Comparison of ENCODE assay signal across 1 cellular context in the genomic region with DNA sequence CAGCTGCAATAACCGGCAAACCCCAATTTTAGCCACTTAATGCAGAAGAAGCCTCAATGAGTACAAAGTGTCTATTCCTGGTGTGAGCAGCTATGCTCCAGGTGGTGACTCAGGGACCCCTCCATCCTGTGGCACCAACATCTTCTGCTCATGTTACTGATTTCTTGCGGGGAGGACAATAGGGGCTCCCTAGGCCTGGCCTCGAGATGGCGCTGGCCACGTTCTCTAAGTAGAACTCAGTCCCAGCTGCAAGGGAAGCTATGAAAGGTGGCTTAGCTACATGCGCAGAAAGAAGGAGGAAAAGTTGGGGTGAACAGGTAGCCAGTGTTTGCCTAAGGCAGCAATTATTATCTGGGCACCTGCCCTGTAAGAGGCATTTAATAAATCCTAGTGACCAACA.
TF ChIP-seq lines count a peak whose summit lies in the region.

No MANE protein-coding gene starts in this region.

TF ChIP-seq in HCT116, 20 proteins besides CTCF, POLR2A, EP300 and RAD21 (continued from another document):
- no peak for TF ChIP-seq EZH2 (IDR thresholded peaks at IDR 0.05)
- no peak for TF ChIP-seq YY1 (IDR thresholded peaks at IDR 0.05; ENCODE audit: extremely low read depth, insufficient replicate concordance, low read depth, low read length)
- no peak for TF ChIP-seq ZNF274 (IDR thresholded peaks at IDR 0.05; ENCODE audit: low read depth, low read length)
- TF ChIP-seq, protein P1, sequence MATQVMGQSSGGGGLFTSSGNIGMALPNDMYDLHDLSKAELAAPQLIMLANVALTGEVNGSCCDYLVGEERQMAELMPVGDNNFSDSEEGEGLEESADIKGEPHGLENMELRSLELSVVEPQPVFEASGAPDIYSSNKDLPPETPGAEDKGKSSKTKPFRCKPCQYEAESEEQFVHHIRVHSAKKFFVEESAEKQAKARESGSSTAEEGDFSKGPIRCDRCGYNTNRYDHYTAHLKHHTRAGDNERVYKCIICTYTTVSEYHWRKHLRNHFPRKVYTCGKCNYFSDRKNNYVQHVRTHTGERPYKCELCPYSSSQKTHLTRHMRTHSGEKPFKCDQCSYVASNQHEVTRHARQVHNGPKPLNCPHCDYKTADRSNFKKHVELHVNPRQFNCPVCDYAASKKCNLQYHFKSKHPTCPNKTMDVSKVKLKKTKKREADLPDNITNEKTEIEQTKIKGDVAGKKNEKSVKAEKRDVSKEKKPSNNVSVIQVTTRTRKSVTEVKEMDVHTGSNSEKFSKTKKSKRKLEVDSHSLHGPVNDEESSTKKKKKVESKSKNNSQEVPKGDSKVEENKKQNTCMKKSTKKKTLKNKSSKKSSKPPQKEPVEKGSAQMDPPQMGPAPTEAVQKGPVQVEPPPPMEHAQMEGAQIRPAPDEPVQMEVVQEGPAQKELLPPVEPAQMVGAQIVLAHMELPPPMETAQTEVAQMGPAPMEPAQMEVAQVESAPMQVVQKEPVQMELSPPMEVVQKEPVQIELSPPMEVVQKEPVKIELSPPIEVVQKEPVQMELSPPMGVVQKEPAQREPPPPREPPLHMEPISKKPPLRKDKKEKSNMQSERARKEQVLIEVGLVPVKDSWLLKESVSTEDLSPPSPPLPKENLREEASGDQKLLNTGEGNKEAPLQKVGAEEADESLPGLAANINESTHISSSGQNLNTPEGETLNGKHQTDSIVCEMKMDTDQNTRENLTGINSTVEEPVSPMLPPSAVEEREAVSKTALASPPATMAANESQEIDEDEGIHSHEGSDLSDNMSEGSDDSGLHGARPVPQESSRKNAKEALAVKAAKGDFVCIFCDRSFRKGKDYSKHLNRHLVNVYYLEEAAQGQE (IDR thresholded peaks at IDR 0.05; ENCODE audit: low read depth): no peak
